1 cellular context compared by ENCODE assay signal in the genomic region with DNA sequence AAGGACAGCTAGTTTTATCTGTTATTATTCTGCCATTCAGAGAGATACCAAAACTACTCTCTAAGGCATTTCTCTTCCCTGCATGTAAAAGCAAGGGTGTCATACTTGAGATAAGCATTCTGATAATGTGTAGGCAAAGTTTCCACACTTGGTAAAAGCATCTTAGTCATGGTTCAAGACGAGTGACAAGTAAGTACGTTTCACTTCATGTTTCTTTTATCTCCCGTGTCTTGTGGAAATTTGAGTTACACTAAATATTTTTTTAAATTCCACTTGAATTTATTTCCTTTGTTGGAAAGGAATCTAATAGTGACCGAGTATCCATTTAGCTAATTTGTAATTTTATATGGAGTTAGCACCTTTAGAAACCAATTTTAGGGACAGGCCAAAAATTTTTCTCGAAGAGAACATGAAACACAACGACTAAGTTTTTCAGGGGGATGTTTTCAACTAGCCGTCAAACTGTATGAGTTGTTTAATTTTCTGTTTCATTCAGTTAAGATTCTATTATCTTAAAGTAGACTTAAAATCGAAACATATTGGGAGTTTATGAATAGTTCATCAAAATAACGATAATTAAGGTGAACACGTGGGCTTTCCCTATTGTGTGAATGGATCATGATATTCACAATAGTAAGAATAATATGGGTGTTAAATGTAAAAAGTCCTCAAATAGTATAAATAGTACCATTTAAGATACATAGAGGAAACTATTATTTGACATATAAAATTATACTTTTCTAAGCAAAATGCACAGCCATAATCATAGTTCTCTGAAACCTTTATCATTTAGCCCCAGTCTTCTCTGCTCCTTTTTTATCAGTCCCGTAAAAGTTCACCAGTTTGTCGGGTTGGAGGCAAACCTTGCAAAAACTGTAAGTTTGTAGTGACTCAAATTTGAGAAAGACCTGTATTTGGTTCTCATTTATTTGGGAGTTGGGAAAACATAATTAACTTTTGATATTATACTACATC.
A peak's percentile ranks its signal among the peaks of the same experiment; 100 is the strongest.
TF ChIP-seq lines count a peak whose summit lies in the region.

No MANE protein-coding gene starts in this region.

TF ChIP-seq in K562, 482 proteins besides CTCF, POLR2A, EP300 and RAD21 (continued from another document and continues in another):
- TF ChIP-seq ZNF277 (CRISPR knock-in tag; IDR thresholded peaks at IDR 0.05; ENCODE audit: borderline replicate concordance) = no peak
- TF ChIP-seq E2F1 (CRISPR knock-in tag; IDR thresholded peaks at IDR 0.05) = no peak
- no peak for TF ChIP-seq NUFIP1 (IDR thresholded peaks at IDR 0.05; ENCODE audit: partially characterized antibody)
- no peak for TF ChIP-seq MECOM (CRISPR knock-in tag; IDR thresholded peaks at IDR 0.05)
- TF ChIP-seq CBFB (CRISPR knock-in tag; IDR thresholded peaks at IDR 0.05) = no peak
- no peak for TF ChIP-seq ZNF780A (CRISPR knock-in tag; IDR thresholded peaks at IDR 0.05)
- TF ChIP-seq MCM3 (IDR thresholded peaks at IDR 0.05) = no peak
- no peak for TF ChIP-seq RBM15 (IDR thresholded peaks at IDR 0.05; ENCODE audit: insufficient read depth, low read length)
- no peak for TF ChIP-seq KAT8 (IDR thresholded peaks at IDR 0.05; ENCODE audit: low read depth)
- no peak for TF ChIP-seq EGR1 (conservative IDR thresholded peaks at IDR 0.05)
- TF ChIP-seq TEAD4 (IDR thresholded peaks at IDR 0.05; ENCODE audit: low read length) = peak; percentile 62
- TF ChIP-seq TEAD4 (CRISPR knock-in tag; IDR thresholded peaks at IDR 0.05; ENCODE audit: borderline replicate concordance) = no peak
- TF ChIP-seq, protein P1, sequence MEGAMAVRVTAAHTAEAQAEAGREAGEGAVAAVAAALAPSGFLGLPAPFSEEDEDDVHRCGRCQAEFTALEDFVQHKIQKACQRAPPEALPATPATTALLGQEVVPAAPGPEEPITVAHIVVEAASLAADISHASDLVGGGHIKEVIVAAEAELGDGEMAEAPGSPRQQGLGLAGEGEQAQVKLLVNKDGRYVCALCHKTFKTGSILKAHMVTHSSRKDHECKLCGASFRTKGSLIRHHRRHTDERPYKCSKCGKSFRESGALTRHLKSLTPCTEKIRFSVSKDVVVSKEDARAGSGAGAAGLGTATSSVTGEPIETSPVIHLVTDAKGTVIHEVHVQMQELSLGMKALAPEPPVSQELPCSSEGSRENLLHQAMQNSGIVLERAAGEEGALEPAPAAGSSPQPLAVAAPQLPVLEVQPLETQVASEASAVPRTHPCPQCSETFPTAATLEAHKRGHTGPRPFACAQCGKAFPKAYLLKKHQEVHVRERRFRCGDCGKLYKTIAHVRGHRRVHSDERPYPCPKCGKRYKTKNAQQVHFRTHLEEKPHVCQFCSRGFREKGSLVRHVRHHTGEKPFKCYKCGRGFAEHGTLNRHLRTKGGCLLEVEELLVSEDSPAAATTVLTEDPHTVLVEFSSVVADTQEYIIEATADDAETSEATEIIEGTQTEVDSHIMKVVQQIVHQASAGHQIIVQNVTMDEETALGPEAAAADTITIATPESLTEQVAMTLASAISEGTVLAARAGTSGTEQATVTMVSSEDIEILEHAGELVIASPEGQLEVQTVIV (CRISPR knock-in tag; IDR thresholded peaks at IDR 0.05; ENCODE audit: borderline replicate concordance) = no peak
- TF ChIP-seq MCM7 (IDR thresholded peaks at IDR 0.05) = no peak
- TF ChIP-seq PHF20 (IDR thresholded peaks at IDR 0.05; ENCODE audit: partially characterized antibody) = no peak
- TF ChIP-seq LCOR (CRISPR knock-in tag; IDR thresholded peaks at IDR 0.05) = no peak
- no peak for TF ChIP-seq EZH2 (IDR thresholded peaks at IDR 0.05; ENCODE audit: borderline replicate concordance, low read depth, low read length)
- peak; percentile 79 for TF ChIP-seq SMARCE1 (IDR thresholded peaks at IDR 0.05)
- peak; percentile 34 for TF ChIP-seq CEBPB (tag; IDR thresholded peaks at IDR 0.05)
- no peak for TF ChIP-seq ZFP36 (IDR thresholded peaks at IDR 0.05; ENCODE audit: low read depth, low read length, partially characterized antibody)
- no peak for TF ChIP-seq PHB (CRISPR knock-in tag; IDR thresholded peaks at IDR 0.05)
- TF ChIP-seq C11orf30 (IDR thresholded peaks at IDR 0.05; ENCODE audit: low read depth) = peak; percentile 83
- TF ChIP-seq HCFC1 (IDR thresholded peaks at IDR 0.05; ENCODE audit: low read depth, low read length) = no peak
- no peak for TF ChIP-seq RBBP5 (IDR thresholded peaks at IDR 0.05; ENCODE audit: borderline replicate concordance, insufficient read depth, low read length, poor library complexity, severe bottlenecking)
- TF ChIP-seq VEZF1 (CRISPR knock-in tag; IDR thresholded peaks at IDR 0.05) = peak; percentile 32
- no peak for TF ChIP-seq EWSR1 (IDR thresholded peaks at IDR 0.05; ENCODE audit: borderline replicate concordance, low read depth, partially characterized antibody)
- TF ChIP-seq HES1 (IDR thresholded peaks at IDR 0.05; ENCODE audit: low read depth) = no peak
- TF ChIP-seq, protein P2, sequence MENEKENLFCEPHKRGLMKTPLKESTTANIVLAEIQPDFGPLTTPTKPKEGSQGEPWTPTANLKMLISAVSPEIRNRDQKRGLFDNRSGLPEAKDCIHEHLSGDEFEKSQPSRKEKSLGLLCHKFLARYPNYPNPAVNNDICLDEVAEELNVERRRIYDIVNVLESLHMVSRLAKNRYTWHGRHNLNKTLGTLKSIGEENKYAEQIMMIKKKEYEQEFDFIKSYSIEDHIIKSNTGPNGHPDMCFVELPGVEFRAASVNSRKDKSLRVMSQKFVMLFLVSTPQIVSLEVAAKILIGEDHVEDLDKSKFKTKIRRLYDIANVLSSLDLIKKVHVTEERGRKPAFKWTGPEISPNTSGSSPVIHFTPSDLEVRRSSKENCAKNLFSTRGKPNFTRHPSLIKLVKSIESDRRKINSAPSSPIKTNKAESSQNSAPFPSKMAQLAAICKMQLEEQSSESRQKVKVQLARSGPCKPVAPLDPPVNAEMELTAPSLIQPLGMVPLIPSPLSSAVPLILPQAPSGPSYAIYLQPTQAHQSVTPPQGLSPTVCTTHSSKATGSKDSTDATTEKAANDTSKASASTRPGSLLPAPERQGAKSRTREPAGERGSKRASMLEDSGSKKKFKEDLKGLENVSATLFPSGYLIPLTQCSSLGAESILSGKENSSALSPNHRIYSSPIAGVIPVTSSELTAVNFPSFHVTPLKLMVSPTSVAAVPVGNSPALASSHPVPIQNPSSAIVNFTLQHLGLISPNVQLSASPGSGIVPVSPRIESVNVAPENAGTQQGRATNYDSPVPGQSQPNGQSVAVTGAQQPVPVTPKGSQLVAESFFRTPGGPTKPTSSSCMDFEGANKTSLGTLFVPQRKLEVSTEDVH (IDR thresholded peaks at IDR 0.05; ENCODE audit: low read depth, partially characterized antibody) = no peak
- TF ChIP-seq SFPQ (IDR thresholded peaks at IDR 0.05; ENCODE audit: low read depth, low read length) = no peak
- no peak for TF ChIP-seq ZNF224 (CRISPR knock-in tag; IDR thresholded peaks at IDR 0.05)
- TF ChIP-seq, protein P3, sequence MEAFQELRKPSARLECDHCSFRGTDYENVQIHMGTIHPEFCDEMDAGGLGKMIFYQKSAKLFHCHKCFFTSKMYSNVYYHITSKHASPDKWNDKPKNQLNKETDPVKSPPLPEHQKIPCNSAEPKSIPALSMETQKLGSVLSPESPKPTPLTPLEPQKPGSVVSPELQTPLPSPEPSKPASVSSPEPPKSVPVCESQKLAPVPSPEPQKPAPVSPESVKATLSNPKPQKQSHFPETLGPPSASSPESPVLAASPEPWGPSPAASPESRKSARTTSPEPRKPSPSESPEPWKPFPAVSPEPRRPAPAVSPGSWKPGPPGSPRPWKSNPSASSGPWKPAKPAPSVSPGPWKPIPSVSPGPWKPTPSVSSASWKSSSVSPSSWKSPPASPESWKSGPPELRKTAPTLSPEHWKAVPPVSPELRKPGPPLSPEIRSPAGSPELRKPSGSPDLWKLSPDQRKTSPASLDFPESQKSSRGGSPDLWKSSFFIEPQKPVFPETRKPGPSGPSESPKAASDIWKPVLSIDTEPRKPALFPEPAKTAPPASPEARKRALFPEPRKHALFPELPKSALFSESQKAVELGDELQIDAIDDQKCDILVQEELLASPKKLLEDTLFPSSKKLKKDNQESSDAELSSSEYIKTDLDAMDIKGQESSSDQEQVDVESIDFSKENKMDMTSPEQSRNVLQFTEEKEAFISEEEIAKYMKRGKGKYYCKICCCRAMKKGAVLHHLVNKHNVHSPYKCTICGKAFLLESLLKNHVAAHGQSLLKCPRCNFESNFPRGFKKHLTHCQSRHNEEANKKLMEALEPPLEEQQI (IDR thresholded peaks at IDR 0.05) = no peak
- no peak for TF ChIP-seq CREBBP (IDR thresholded peaks at IDR 0.05; ENCODE audit: low read depth, low read length)
- 0 out of 2 replicates have a peak, but pooled peaks have one; percentile 59 for TF ChIP-seq HEY1 (CRISPR knock-in tag; IDR thresholded peaks at IDR 0.05; ENCODE audit: borderline replicate concordance)
- TF ChIP-seq ZBTB1 (CRISPR knock-in tag; IDR thresholded peaks at IDR 0.05; ENCODE audit: borderline replicate concordance, low read depth) = no peak
- no peak for TF ChIP-seq MTF1 (CRISPR knock-in tag; IDR thresholded peaks at IDR 0.05; ENCODE audit: borderline replicate concordance)
- TF ChIP-seq, protein P4, sequence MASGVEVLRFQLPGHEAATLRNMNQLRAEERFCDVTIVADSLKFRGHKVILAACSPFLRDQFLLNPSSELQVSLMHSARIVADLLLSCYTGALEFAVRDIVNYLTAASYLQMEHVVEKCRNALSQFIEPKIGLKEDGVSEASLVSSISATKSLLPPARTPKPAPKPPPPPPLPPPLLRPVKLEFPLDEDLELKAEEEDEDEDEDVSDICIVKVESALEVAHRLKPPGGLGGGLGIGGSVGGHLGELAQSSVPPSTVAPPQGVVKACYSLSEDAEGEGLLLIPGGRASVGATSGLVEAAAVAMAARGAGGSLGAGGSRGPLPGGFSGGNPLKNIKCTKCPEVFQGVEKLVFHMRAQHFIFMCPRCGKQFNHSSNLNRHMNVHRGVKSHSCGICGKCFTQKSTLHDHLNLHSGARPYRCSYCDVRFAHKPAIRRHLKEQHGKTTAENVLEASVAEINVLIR (CRISPR knock-in tag; IDR thresholded peaks at IDR 0.05) = no peak
- TF ChIP-seq TAF15 (IDR thresholded peaks at IDR 0.05; ENCODE audit: low read depth, low read length) = no peak
- TF ChIP-seq NBN (IDR thresholded peaks at IDR 0.05; ENCODE audit: low read depth) = peak; percentile 82; the same call in 1 of the 2 replicates
- no peak for TF ChIP-seq FOXA3 (CRISPR knock-in tag; conservative IDR thresholded peaks at IDR 0.05 in 1 of 2, IDR thresholded peaks at IDR 0.05 in 1 of 2)
- TF ChIP-seq BMI1 (IDR thresholded peaks at IDR 0.05; ENCODE audit: low read length) = no peak
- no peak for TF ChIP-seq ZNF124 (CRISPR knock-in tag; IDR thresholded peaks at IDR 0.05)
- TF ChIP-seq, protein P5, sequence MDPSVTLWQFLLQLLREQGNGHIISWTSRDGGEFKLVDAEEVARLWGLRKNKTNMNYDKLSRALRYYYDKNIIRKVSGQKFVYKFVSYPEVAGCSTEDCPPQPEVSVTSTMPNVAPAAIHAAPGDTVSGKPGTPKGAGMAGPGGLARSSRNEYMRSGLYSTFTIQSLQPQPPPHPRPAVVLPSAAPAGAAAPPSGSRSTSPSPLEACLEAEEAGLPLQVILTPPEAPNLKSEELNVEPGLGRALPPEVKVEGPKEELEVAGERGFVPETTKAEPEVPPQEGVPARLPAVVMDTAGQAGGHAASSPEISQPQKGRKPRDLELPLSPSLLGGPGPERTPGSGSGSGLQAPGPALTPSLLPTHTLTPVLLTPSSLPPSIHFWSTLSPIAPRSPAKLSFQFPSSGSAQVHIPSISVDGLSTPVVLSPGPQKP (CRISPR knock-in tag; IDR thresholded peaks at IDR 0.05) = no peak
- TF ChIP-seq PRMT5 (CRISPR knock-in tag; IDR thresholded peaks at IDR 0.05) = no peak
